12 cellular contexts compared by ENCODE assay signal in the genomic region with DNA sequence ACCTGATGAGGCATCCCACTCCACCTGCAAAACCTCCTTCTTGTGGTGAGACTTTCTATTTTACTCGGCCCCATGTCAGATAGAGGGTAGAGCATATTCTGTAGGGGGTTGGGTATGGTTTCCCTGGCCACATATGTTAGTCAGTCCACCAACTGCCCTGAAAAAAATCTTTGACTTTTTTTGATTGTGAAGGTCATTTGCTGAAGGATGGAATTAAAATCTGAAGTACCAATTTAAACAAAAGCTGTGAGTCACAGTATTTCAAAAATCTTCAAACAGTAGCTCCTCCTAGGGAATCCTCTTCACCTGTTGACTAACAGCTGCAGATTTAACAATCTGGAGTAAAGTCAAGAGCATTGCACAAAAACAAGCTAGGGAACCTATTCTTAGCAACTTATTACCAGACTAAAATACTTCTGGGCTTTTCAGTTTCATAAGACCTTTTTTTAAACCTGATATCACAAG. TPM values are rescaled to one million over a fixed set of nuclear protein-coding genes. Genes with fewer than 3 reads are reported as not detected.
DNase-seq lines count a peak whose midpoint lies in the region; ATAC-seq and TF ChIP-seq lines count a peak whose summit lies in the region.
"Had no signal": no experiment of that assay in that cellular context is flagged by ENCODE, and none has a peak within 500 bp of the region (broad histone marks: within the 10 kb centered on the region; RNA-seq: fewer than 3 reads in every experiment).

No MANE protein-coding gene starts in this region.

- no peak overlapping the region for H3K4me3 Mint-ChIP-seq in MCF 10A (ENCODE audit: unreplicated experiment)
- H3K4me3 Mint-ChIP-seq in stimulated activated naive CD8-positive, alpha-beta T cell treated with anti-CD3 and anti-CD28 coated beads, Interleukin-15, amount 100 ng/mL, for 72 hours: no peak overlapping the region
- no peak overlapping the region for H3K4me3 Mint-ChIP-seq in T-helper 2 cell treated with Interferon-gamma antibody and Interleukin-4, amounts not matched to agents 5 μg/mL and 100 μg/mL, for 36 hours
- H3K4me3 Mint-ChIP-seq: activated naive CD8-positive, alpha-beta T cell treated with anti-CD3 and anti-CD28 coated beads, Interleukin-2, amount 10 ng/mL, durations not matched to agents 7 days and 5 days; B cell had no signal

- no TSS peak for BruUV-seq in MCF 10A (replicated peaks; lab: Mats Ljungman, UMichigan)

- H3K9me3 ChIP-seq in breast epithelium: no peaks in the 10 kb centered on the region

- no peaks in the 10 kb centered on the region for H3K36me3 Mint-ChIP-seq in MCF 10A (ENCODE audit: insufficient read depth, unreplicated experiment)
- no peaks in the 10 kb centered on the region for H3K36me3 Mint-ChIP-seq in T-helper 2 cell treated with Interferon-gamma antibody and Interleukin-4, amounts not matched to agents 5 μg/mL and 100 μg/mL, for 36 hours (ENCODE audit: low read depth)
- H3K36me3 Mint-ChIP-seq: activated naive CD8-positive, alpha-beta T cell treated with anti-CD3 and anti-CD28 coated beads, Interleukin-2, amount 10 ng/mL, durations not matched to agents 7 days and 5 days had no signal

- H3K4me3 ChIP-seq in breast epithelium: no peak overlapping the region

- POLR2A ChIA-PET in MCF 10A (lab: Yijun Ruan, JAX): interaction anchor here (1.0 to 1.7 kb wide), 2 partner anchors 83 to 118 kb away, joined by 3 to 5 read pairs; a partner anchor contains a TSS

- no peaks in the 10 kb centered on the region for H3K4me1 Mint-ChIP-seq in MCF 10A (ENCODE audit: insufficient read depth, unreplicated experiment)
- no peaks in the 10 kb centered on the region for H3K4me1 Mint-ChIP-seq in stimulated activated naive CD8-positive, alpha-beta T cell treated with anti-CD3 and anti-CD28 coated beads, Interleukin-15, amount 100 ng/mL, for 72 hours
- H3K4me1 Mint-ChIP-seq in T-helper 2 cell treated with Interferon-gamma antibody and Interleukin-4, amounts not matched to agents 5 μg/mL and 100 μg/mL, for 36 hours (ENCODE audit: low read depth): no peaks in the 10 kb centered on the region
- H3K4me1 Mint-ChIP-seq: activated naive CD8-positive, alpha-beta T cell treated with anti-CD3 and anti-CD28 coated beads, Interleukin-2, amount 10 ng/mL, durations not matched to agents 7 days and 5 days had no signal

- ATAC-seq in GM21737 (IDR thresholded peaks at IDR 0.05; ENCODE audit: unreplicated experiment): peak; percentile 81
- ATAC-seq in HG03442 (IDR thresholded peaks at IDR 0.05; ENCODE audit: unreplicated experiment): peak; percentile 94
- ATAC-seq in stimulated activated naive CD8-positive, alpha-beta T cell treated with anti-CD3 and anti-CD28 coated beads, Interleukin-15, amount 100 ng/mL, for 72 hours: peak; percentile 86
- ATAC-seq: HCT116 had no signal

- CTCF ChIA-PET in MCF 10A (lab: Yijun Ruan, JAX): interaction anchor here (0.6 to 1.1 kb wide), 5 partner anchors 39 to 161 kb away, joined by 3 read pairs; no protein-coding TSS in a partner anchor

- H3K27me3 ChIP-seq in breast epithelium: no peaks in the 10 kb centered on the region

- H3K27ac Mint-ChIP-seq in MCF 10A (ENCODE audit: low read depth, unreplicated experiment): no peak overlapping the region
- no peak overlapping the region for H3K27ac Mint-ChIP-seq in stimulated activated naive CD8-positive, alpha-beta T cell treated with anti-CD3 and anti-CD28 coated beads, Interleukin-15, amount 100 ng/mL, for 72 hours
- no peak overlapping the region for H3K27ac Mint-ChIP-seq in T-helper 2 cell treated with Interferon-gamma antibody and Interleukin-4, amounts not matched to agents 5 μg/mL and 100 μg/mL, for 36 hours
- H3K27ac Mint-ChIP-seq: activated naive CD8-positive, alpha-beta T cell treated with anti-CD3 and anti-CD28 coated beads, Interleukin-2, amount 10 ng/mL, durations not matched to agents 7 days and 5 days; B cell had no signal

- H3K9me3 Mint-ChIP-seq in MCF 10A (ENCODE audit: unreplicated experiment): no peaks in the 10 kb centered on the region
- no peaks in the 10 kb centered on the region for H3K9me3 Mint-ChIP-seq in stimulated activated naive CD8-positive, alpha-beta T cell treated with anti-CD3 and anti-CD28 coated beads, Interleukin-15, amount 100 ng/mL, for 72 hours
- H3K9me3 Mint-ChIP-seq in T-helper 2 cell treated with Interferon-gamma antibody and Interleukin-4, amounts not matched to agents 5 μg/mL and 100 μg/mL, for 36 hours: no peaks in the 10 kb centered on the region
- H3K9me3 Mint-ChIP-seq: activated naive CD8-positive, alpha-beta T cell treated with anti-CD3 and anti-CD28 coated beads, Interleukin-2, amount 10 ng/mL, durations not matched to agents 7 days and 5 days had no signal

- H3K36me3 ChIP-seq in breast epithelium: no peaks in the 10 kb centered on the region

- peak; percentile 35 for DNase-seq in MCF 10A (ENCODE audit: unreplicated experiment)
- no peak for DNase-seq in breast epithelium (ENCODE audit: low spot score in 2 of 2)
- no peak for DNase-seq in stimulated activated naive CD8-positive, alpha-beta T cell treated with anti-CD3 and anti-CD28 coated beads, Interleukin-15, amount 100 ng/mL, for 72 hours
- DNase-seq in NCI-H2171 (lab: John Stamatoyannopoulos, UW): no peak
- DNase-seq in activated effector memory CD4-positive, alpha-beta T cell treated with Interleukin-2 at 50 U/mL for 16 hours: no peak
- DNase-seq in T-helper 2 cell treated with Interferon-gamma antibody and Interleukin-4, amounts not matched to agents 5 μg/mL and 100 μg/mL, for 36 hours (ENCODE audit: low spot score): no peak
- DNase-seq: activated naive CD8-positive, alpha-beta T cell treated with anti-CD3 and anti-CD28 coated beads, Interleukin-2, amount 10 ng/mL, durations not matched to agents 7 days and 5 days had no signal

- no peak overlapping the region for H3K27ac ChIP-seq in breast epithelium
- H3K27ac ChIP-seq: epithelial cell of prostate had no signal

- intact Hi-C loops in MCF 10A (cut with micrococcal nuclease): loop anchor here (10.0 kb wide), 1 partner anchor 275 kb away; a partner anchor contains a TSS
- intact Hi-C loops in breast epithelium (cut with DNase I; ENCODE audit: low total_unique reads): loop anchor here (10.0 kb wide), 1 partner anchor 115 kb away; no protein-coding TSS in a partner anchor

- no peaks in the 10 kb centered on the region for H3K27me3 Mint-ChIP-seq in MCF 10A (ENCODE audit: insufficient read depth, unreplicated experiment)
- H3K27me3 Mint-ChIP-seq in stimulated activated naive CD8-positive, alpha-beta T cell treated with anti-CD3 and anti-CD28 coated beads, Interleukin-15, amount 100 ng/mL, for 72 hours: peaks cover 48% of the 10 kb centered on the region
- H3K27me3 Mint-ChIP-seq in T-helper 2 cell treated with Interferon-gamma antibody and Interleukin-4, amounts not matched to agents 5 μg/mL and 100 μg/mL, for 36 hours (ENCODE audit: low read depth): peaks cover 49% of the 10 kb centered on the region

- no peak for TF ChIP-seq POLR2A in breast epithelium (IDR thresholded peaks at IDR 0.05)

- H3K4me1 ChIP-seq in breast epithelium: no peaks in the 10 kb centered on the region

- no peak for TF ChIP-seq CTCF in MCF 10A (IDR thresholded peaks at IDR 0.05; ENCODE audit: unreplicated experiment)
- no peak for TF ChIP-seq CTCF in breast epithelium (IDR thresholded peaks at IDR 0.05)

RNA-seq across cellular contexts. Expression of a gene that starts 8.0 kb away (rescaled TPM):
- 0.47 TPM in 1 of 2 replicates, not detected in the other for total RNA-seq in MCF 10A (2022)
- total RNA-seq in breast epithelium: 1 to 10 TPM; 1.3 to 4.1 (median 1.3) TPM

RNA-seq across cellular contexts. Expression of a gene that starts 53.8 kb away (rescaled TPM):
- total RNA-seq in MCF 10A (2022) (44.4 and 46.4 TPM in 2 replicates), breast epithelium (10 to 100 TPM; 20.6 to 48.3 (median 37.9) TPM)

RNA-seq across cellular contexts. Expression of a gene that starts 55.8 kb away (rescaled TPM):
- 0.22 and 0.30 TPM in 2 replicates for total RNA-seq in MCF 10A (2022)
- total RNA-seq in breast epithelium: 100 to 1,000 TPM in 2 of 3 donors, 10 to 100 TPM in 1; 25.3 to 181 (median 175) TPM
- total RNA-seq: activated naive CD8-positive, alpha-beta T cell treated with anti-CD3 and anti-CD28 coated beads, Interleukin-2, amount 10 ng/mL, durations not matched to agents 7 days and 5 days had no signal

Comparison
In these comparisons a context has a peak if more than half of its experiments do, and no peak if none do; other contexts are left out.
1. RNA of a gene that starts 55.8 kb away (total RNA-seq): 25.3 to 181 TPM in breast epithelium; 0.22 to 0.30 TPM in MCF 10A; every median in the first group is over 10 times any median in the second.
2. Peak in every context shown above with its lines, with median percentiles within 50 percentile points of each other: ATAC-seq.